ENCODE assay signal across 28 cellular contexts in the genomic region with DNA sequence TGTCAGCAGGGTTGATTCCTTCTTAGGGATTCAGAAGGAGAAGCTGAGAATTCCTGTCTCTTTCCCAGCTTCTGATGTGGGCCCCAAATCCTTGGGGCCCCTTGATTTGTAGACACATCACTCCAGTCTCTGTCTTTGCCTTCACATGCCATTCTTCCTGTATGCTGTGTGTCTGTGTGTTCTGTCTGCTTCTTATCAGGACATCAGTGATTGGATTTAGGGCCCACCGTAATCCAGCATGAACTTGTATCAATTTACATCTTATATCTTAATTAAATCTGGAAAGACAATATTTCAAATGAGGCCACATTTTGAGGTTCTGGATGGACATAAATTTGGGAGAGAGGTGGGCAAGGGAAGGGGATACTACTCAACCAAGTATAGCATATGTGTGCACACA. TPM values are rescaled to one million over a fixed set of nuclear protein-coding genes. Genes with fewer than 3 reads are reported as not detected.
DNase-seq lines count a peak whose midpoint lies in the region; ATAC-seq and TF ChIP-seq lines count a peak whose summit lies in the region.
"Had no signal": no experiment of that assay in that cellular context is flagged by ENCODE, and none has a peak within 500 bp of the region (broad histone marks: within the 10 kb centered on the region; RNA-seq: fewer than 3 reads in every experiment).

No MANE protein-coding gene starts in this region.

- H3K27ac ChIP-seq in SK-N-SH (ENCODE audit: low read depth in 2 of 2, low read length in 1 of 2): no peak overlapping the region
- H3K27ac ChIP-seq in WERI-Rb-1: 0 out of 2 replicates have a peak overlapping the region, but pooled peaks have one; percentile 7
- H3K27ac ChIP-seq: BLaER1 had no signal

- no peak for TF ChIP-seq EP300 in SK-N-SH (IDR thresholded peaks at IDR 0.05; ENCODE audit: borderline replicate concordance in 1 of 2, low read depth in 1 of 2, low read length in 1 of 2)

- no peak overlapping the region for H3K9ac ChIP-seq in SK-N-SH
- H3K9ac ChIP-seq: BLaER1 had no signal

- POLR2A ChIA-PET in SK-N-SH (lab: Yijun Ruan, JAX): no interaction called here

- H3F3A ChIP-seq in SK-N-SH (replicated peaks; ENCODE audit: insufficient read depth): peaks cover 3% of the 10 kb centered on the region

- TF ChIP-seq CTCF in SK-N-SH (IDR thresholded peaks at IDR 0.05) (no peak), WERI-Rb-1 (IDR thresholded peaks at IDR 0.05; ENCODE audit: low read depth, low read length) (no peak)

- no peaks in the 10 kb centered on the region for H3K79me2 ChIP-seq in SK-N-SH (ENCODE audit: insufficient read depth)

- no peaks in the 10 kb centered on the region for H3K9me2 ChIP-seq in SK-N-SH

- WGBS in SK-N-SH (ENCODE audit: low lambda C conversion rate): 13% methylated on average over 1 of the region's 1 CpG

- TF ChIP-seq RAD21 in SK-N-SH (IDR thresholded peaks at IDR 0.05; ENCODE audit: low read length): no peak

- H3K27me3 ChIP-seq in SK-N-SH (ENCODE audit: insufficient read depth) (no peaks in the 10 kb centered on the region; the same call in 1 of the 2 replicates), WERI-Rb-1 (ENCODE audit: insufficient read depth, low read depth, severe bottlenecking) (no peaks in the 10 kb centered on the region)
- H3K27me3 ChIP-seq: BE2C, BLaER1 had no signal

- no peak overlapping the region for H3K4me2 ChIP-seq in SK-N-SH
- H3K4me2 ChIP-seq: BLaER1 had no signal

- no peaks in the 10 kb centered on the region for H3K9me3 ChIP-seq in SK-N-SH
- peaks cover 5% of the 10 kb centered on the region for H3K9me3 ChIP-seq in WERI-Rb-1 (ENCODE audit: severe bottlenecking)
- H3K9me3 ChIP-seq: BE2C had no signal

- DNase-seq in SK-N-SH (no peak), NCI-H82 treated with DMSO at 0.1 percent for 48 hours (lab: John Stamatoyannopoulos, UW; ENCODE audit: unreplicated experiment) (peak; percentile 88), WERI-Rb-1 (no peak), cerebellum (ENCODE audit: low spot score) (no peak)
- DNase-seq in central memory CD4-positive, alpha-beta T cell: no peak
- DNase-seq: 8988T; ACHN; BE2C; C1 segment of cervical spinal cord; CD4-positive, alpha-beta memory T cell; CD4-positive, CD25-positive, alpha-beta regulatory T cell; CD8-positive, alpha-beta memory T cell; COR-L47; DMS 273 treated with DMSO at 0.1 percent for 48 hours; DMS153; DMS79; DND-41; EL; GDM1 had no signal

- H3K4me1 ChIP-seq in SK-N-SH (ENCODE audit: control insufficient read depth in 1 of 2, insufficient read depth in 2 of 2, low read depth in 1 of 2, low read length in 1 of 2): no peaks in the 10 kb centered on the region; a peak in 2 of 4 replicates
- H3K4me1 ChIP-seq: BE2C had no signal

- H4K20me1 ChIP-seq in SK-N-SH (ENCODE audit: insufficient read depth): no peaks in the 10 kb centered on the region
- H4K20me1 ChIP-seq: BLaER1 had no signal

- CTCF ChIA-PET in SK-N-SH (lab: Yijun Ruan, JAX): no interaction called here

- ATAC-seq in SK-N-SH treated with all-trans-retinoic acid at 6 μM for 48 hours (no peak), HG03354 (IDR thresholded peaks at IDR 0.05; ENCODE audit: poor library complexity, severe bottlenecking, unreplicated experiment) (no peak)
- ATAC-seq: GM12878 had no signal

- no peak overlapping the region for H2AFZ ChIP-seq in SK-N-SH (ENCODE audit: low read depth)

- H3K4me3 ChIP-seq in SK-N-SH (ENCODE audit: low read depth in 2 of 2, low read length in 1 of 2) (no peak overlapping the region), WERI-Rb-1 (ENCODE audit: low read depth, low read length) (no peak overlapping the region)
- H3K4me3 ChIP-seq: BLaER1, GM12878 had no signal

- H3K36me3 ChIP-seq in SK-N-SH (replicated peaks in 1 of 2; ENCODE audit: control insufficient read depth in 1 of 2, insufficient read depth in 2 of 2, low read length in 1 of 2) (no peaks in the 10 kb centered on the region), WERI-Rb-1 (peaks cover 2% of the 10 kb centered on the region)
- H3K36me3 ChIP-seq: BE2C, BLaER1 had no signal

TF ChIP-seq in SK-N-SH, 30 proteins besides CTCF, POLR2A, EP300 and RAD21:
- peak; percentile 59; the same call in 1 of the 2 replicates for TF ChIP-seq GATA2 (CRISPR knock-in tag; IDR thresholded peaks at IDR 0.05)
- TF ChIP-seq IRF3 (IDR thresholded peaks at IDR 0.05; ENCODE audit: low read depth, low read length): no peak
TF ChIP-seq in SK-N-SH: peak in this region for 1.

TF ChIP-seq in SK-N-SH treated with all-trans-retinoic acid at 6 μM for 48 hours, 23 proteins besides CTCF, POLR2A, EP300 and RAD21:
- TF ChIP-seq OSR1 (CRISPR knock-in tag; IDR thresholded peaks at IDR 0.05): no peak
- no peak for TF ChIP-seq ISL1 (CRISPR knock-in tag; IDR thresholded peaks at IDR 0.05)
- no peak for TF ChIP-seq ZFP3 (CRISPR knock-in tag; IDR thresholded peaks at IDR 0.05)
- TF ChIP-seq GLIS3 (CRISPR knock-in tag; IDR thresholded peaks at IDR 0.05): no peak
- TF ChIP-seq, protein P1, sequence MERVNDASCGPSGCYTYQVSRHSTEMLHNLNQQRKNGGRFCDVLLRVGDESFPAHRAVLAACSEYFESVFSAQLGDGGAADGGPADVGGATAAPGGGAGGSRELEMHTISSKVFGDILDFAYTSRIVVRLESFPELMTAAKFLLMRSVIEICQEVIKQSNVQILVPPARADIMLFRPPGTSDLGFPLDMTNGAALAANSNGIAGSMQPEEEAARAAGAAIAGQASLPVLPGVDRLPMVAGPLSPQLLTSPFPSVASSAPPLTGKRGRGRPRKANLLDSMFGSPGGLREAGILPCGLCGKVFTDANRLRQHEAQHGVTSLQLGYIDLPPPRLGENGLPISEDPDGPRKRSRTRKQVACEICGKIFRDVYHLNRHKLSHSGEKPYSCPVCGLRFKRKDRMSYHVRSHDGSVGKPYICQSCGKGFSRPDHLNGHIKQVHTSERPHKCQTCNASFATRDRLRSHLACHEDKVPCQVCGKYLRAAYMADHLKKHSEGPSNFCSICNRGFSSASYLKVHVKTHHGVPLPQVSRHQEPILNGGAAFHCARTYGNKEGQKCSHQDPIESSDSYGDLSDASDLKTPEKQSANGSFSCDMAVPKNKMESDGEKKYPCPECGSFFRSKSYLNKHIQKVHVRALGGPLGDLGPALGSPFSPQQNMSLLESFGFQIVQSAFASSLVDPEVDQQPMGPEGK (CRISPR knock-in tag; IDR thresholded peaks at IDR 0.05; ENCODE audit: borderline replicate concordance): no peak
- no peak for TF ChIP-seq ZC3H10 (CRISPR knock-in tag; IDR thresholded peaks at IDR 0.05)
- no peak for TF ChIP-seq TOX (CRISPR knock-in tag; IDR thresholded peaks at IDR 0.05; ENCODE audit: borderline replicate concordance)
- no peak for TF ChIP-seq ZNF70 (CRISPR knock-in tag; IDR thresholded peaks at IDR 0.05)

RNA-seq across cellular contexts. Expression of gene NEUROD1, which starts 9.7 kb away (rescaled TPM):
- polyA plus RNA-seq in SK-N-SH (2012; rRNA removed): 0.02 and 0.03 TPM in 2 replicates
- polyA plus RNA-seq in SK-N-SH (2012; cell fraction: cytosol; rRNA removed): 0.01 and 0.08 TPM in 2 replicates
- 0.02 and 0.06 TPM in 2 replicates for polyA plus RNA-seq in SK-N-SH (2012; cell fraction: nucleus; rRNA removed)
- 69.3 TPM for total RNA-seq in cerebellum
- total RNA-seq: A673; CD4-positive, alpha-beta memory T cell; CD4-positive, CD25-positive, alpha-beta regulatory T cell; CD8-positive, alpha-beta memory T cell; Daoy; G401; GM12878 had no signal
- polyA plus RNA-seq: AG04450; CD14-positive monocyte; CD4-positive, alpha-beta memory T cell; CD4-positive, CD25-positive, alpha-beta regulatory T cell; CD8-positive, alpha-beta memory T cell; GM12878 had no signal

RNA-seq across cellular contexts. Expression of gene CERKL, which starts 13.7 kb away (rescaled TPM):
- polyA plus RNA-seq in SK-N-SH (2012; rRNA removed): 0.05 and 0.07 TPM in 2 replicates
- 0.08 and 0.09 TPM in 2 replicates for polyA plus RNA-seq in SK-N-SH (2012; cell fraction: cytosol; rRNA removed)
- polyA plus RNA-seq in SK-N-SH (2012; cell fraction: nucleus; rRNA removed): 0.02 and 0.07 TPM in 2 replicates
- 47.5 TPM for total RNA-seq in cerebellum
- total RNA-seq: CD4-positive, CD25-positive, alpha-beta regulatory T cell; CD8-positive, alpha-beta memory T cell; G401 had no signal
